8 cellular contexts compared by ENCODE assay signal in the genomic region with DNA sequence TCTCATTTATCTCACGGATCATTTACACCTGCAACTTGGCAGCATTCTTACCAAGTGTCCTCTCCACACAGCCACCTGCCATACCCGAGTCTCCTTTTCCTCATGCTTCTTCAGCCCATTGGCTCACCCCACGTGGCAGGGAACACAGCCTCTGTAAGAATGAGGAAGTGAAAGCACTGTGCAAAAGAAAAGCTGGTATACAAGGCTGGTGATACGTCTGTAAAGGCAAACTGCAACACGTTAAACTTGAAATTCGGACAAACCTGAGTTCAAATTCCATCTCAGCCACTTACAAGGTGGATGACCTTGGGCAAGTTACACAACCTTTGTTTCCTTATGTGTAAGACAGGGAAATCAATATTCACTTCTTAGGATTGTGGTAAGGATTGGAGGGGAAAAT.
DNase-seq lines count a peak whose midpoint lies in the region; ATAC-seq and TF ChIP-seq lines count a peak whose summit lies in the region.

No MANE protein-coding gene starts in this region.

- no peaks in the 10 kb centered on the region for H3K27me3 Mint-ChIP-seq in Calu3 (ENCODE audit: unreplicated experiment)
- H3K27me3 Mint-ChIP-seq in activated CD4-positive, alpha-beta memory T cell treated with anti-CD3 and anti-CD28 coated beads, Interleukin-2, amount 10 ng/mL, durations not matched to agents 7 days and 5 days: no peaks in the 10 kb centered on the region

- CTCF ChIA-PET in Calu3 (lab: Charles Lee): interaction anchor here (0.6 kb wide), 1 partner anchor 80 kb away, joined by 3 read pairs; no protein-coding TSS in a partner anchor
- CTCF ChIA-PET in activated CD4-positive, alpha-beta memory T cell treated with anti-CD3 and anti-CD28 coated beads, Interleukin-2, amount 10 ng/mL, durations not matched to agents 7 days and 5 days (lab: Charles Lee): no interaction called here

- intact Hi-C loops in Calu3 (cut with micrococcal nuclease; ENCODE audit: unreplicated experiment): loop anchor here (1.0 to 5.0 kb wide), 3 partner anchors 143 to 209 kb away; no protein-coding TSS in a partner anchor

- DNase-seq in Calu3 (peak; percentile 71), UCSD-AML1 (lab: John Stamatoyannopoulos, UW; ENCODE audit: unreplicated experiment) (peak; percentile 17), renal cortical epithelial cell (ENCODE audit: low read depth) (peak; percentile 65), GM19238 (ENCODE audit: insufficient read length, low spot score) (no peak)
- DNase-seq in stimulated activated effector memory CD8-positive, alpha-beta T cell treated with anti-CD3 and anti-CD28 coated beads, Interleukin-12 subunit alpha, Interleukin-12 subunit beta, amount 100 ng/mL, for 72 hours (ENCODE audit: low spot score in 2 of 2): no peak
- DNase-seq in activated CD4-positive, alpha-beta memory T cell treated with anti-CD3 and anti-CD28 coated beads, Interleukin-2, amount 10 ng/mL, durations not matched to agents 7 days and 5 days: no peak

- H3K9me3 Mint-ChIP-seq in Calu3 (ENCODE audit: low read depth, unreplicated experiment): peaks cover 2% of the 10 kb centered on the region
- H3K9me3 Mint-ChIP-seq in stimulated activated effector memory CD8-positive, alpha-beta T cell treated with anti-CD3 and anti-CD28 coated beads, Interleukin-12 subunit alpha, Interleukin-12 subunit beta, amount 100 ng/mL, for 72 hours: no peaks in the 10 kb centered on the region
- H3K9me3 Mint-ChIP-seq in activated CD4-positive, alpha-beta memory T cell treated with anti-CD3 and anti-CD28 coated beads, Interleukin-2, amount 10 ng/mL, durations not matched to agents 7 days and 5 days: no peaks in the 10 kb centered on the region

- H3K4me1 Mint-ChIP-seq in Calu3 (ENCODE audit: low read depth, unreplicated experiment): peaks cover 37% of the 10 kb centered on the region
- H3K4me1 Mint-ChIP-seq in stimulated activated effector memory CD8-positive, alpha-beta T cell treated with anti-CD3 and anti-CD28 coated beads, Interleukin-12 subunit alpha, Interleukin-12 subunit beta, amount 100 ng/mL, for 72 hours: peaks cover 5% of the 10 kb centered on the region
- H3K4me1 Mint-ChIP-seq in activated CD4-positive, alpha-beta memory T cell treated with anti-CD3 and anti-CD28 coated beads, Interleukin-2, amount 10 ng/mL, durations not matched to agents 7 days and 5 days: no peaks in the 10 kb centered on the region

- ATAC-seq in GM21367 (IDR thresholded peaks at IDR 0.05; ENCODE audit: unreplicated experiment) (peak; percentile 99), HG03521 (IDR thresholded peaks at IDR 0.05; ENCODE audit: unreplicated experiment) (peak; percentile 85)
- no peak for ATAC-seq in stimulated activated effector memory CD8-positive, alpha-beta T cell treated with anti-CD3 and anti-CD28 coated beads, Interleukin-12 subunit alpha, Interleukin-12 subunit beta, amount 100 ng/mL, for 72 hours

- BruUV-seq in Calu3 (replicated peaks; lab: Mats Ljungman, UMichigan): no TSS peak

- peak overlapping the region; percentile 94 for H3K27ac Mint-ChIP-seq in Calu3 (ENCODE audit: unreplicated experiment)
- H3K27ac Mint-ChIP-seq in stimulated activated effector memory CD8-positive, alpha-beta T cell treated with anti-CD3 and anti-CD28 coated beads, Interleukin-12 subunit alpha, Interleukin-12 subunit beta, amount 100 ng/mL, for 72 hours: no peak overlapping the region
- H3K27ac Mint-ChIP-seq in activated CD4-positive, alpha-beta memory T cell treated with anti-CD3 and anti-CD28 coated beads, Interleukin-2, amount 10 ng/mL, durations not matched to agents 7 days and 5 days: no peak overlapping the region

- POLR2A ChIA-PET in activated CD4-positive, alpha-beta memory T cell treated with anti-CD3 and anti-CD28 coated beads, Interleukin-2, amount 10 ng/mL, durations not matched to agents 7 days and 5 days (lab: Charles Lee): no interaction called here

- H3K4me3 Mint-ChIP-seq in Calu3 (ENCODE audit: low read depth, unreplicated experiment): peak overlapping the region; percentile 46
- H3K4me3 Mint-ChIP-seq in stimulated activated effector memory CD8-positive, alpha-beta T cell treated with anti-CD3 and anti-CD28 coated beads, Interleukin-12 subunit alpha, Interleukin-12 subunit beta, amount 100 ng/mL, for 72 hours: no peak overlapping the region
- H3K4me3 Mint-ChIP-seq in activated CD4-positive, alpha-beta memory T cell treated with anti-CD3 and anti-CD28 coated beads, Interleukin-2, amount 10 ng/mL, durations not matched to agents 7 days and 5 days: no peak overlapping the region

- TF ChIP-seq CTCF in Calu3 (IDR thresholded peaks at IDR 0.05; ENCODE audit: unreplicated experiment): no peak

- H3K36me3 Mint-ChIP-seq in Calu3 (ENCODE audit: insufficient read depth, unreplicated experiment): peaks cover 5% of the 10 kb centered on the region
- no peaks in the 10 kb centered on the region for H3K36me3 Mint-ChIP-seq in stimulated activated effector memory CD8-positive, alpha-beta T cell treated with anti-CD3 and anti-CD28 coated beads, Interleukin-12 subunit alpha, Interleukin-12 subunit beta, amount 100 ng/mL, for 72 hours
- no peaks in the 10 kb centered on the region for H3K36me3 Mint-ChIP-seq in activated CD4-positive, alpha-beta memory T cell treated with anti-CD3 and anti-CD28 coated beads, Interleukin-2, amount 10 ng/mL, durations not matched to agents 7 days and 5 days (ENCODE audit: low read depth)

Comparison
In these comparisons a context has a peak if more than half of its experiments do, and no peak if none do; other contexts are left out.
1. DNase-seq: peak in Calu3 (single experiment), UCSD-AML1 (single experiment) and renal cortical epithelial cell (single experiment); none in GM19238 (single experiment), stimulated activated effector memory CD8-positive, alpha-beta T cell treated with anti-CD3 and anti-CD28 coated beads, Interleukin-12 subunit alpha, Interleukin-12 subunit beta, amount 100 ng/mL, for 72 hours (0 of 2) and activated CD4-positive, alpha-beta memory T cell treated with anti-CD3 and anti-CD28 coated beads, Interleukin-2, amount 10 ng/mL, durations not matched to agents 7 days and 5 days (single experiment).